ENCODE assay signal across 2 cellular contexts in genomic region chr14:50001146-50001998, GRCh38.
TF ChIP-seq lines count a peak whose summit lies in the region.

No MANE protein-coding gene starts in this region.

TF ChIP-seq in K562, 482 proteins besides CTCF, POLR2A, EP300 and RAD21 (continued from another document and continues in another):
- TF ChIP-seq, protein P1, sequence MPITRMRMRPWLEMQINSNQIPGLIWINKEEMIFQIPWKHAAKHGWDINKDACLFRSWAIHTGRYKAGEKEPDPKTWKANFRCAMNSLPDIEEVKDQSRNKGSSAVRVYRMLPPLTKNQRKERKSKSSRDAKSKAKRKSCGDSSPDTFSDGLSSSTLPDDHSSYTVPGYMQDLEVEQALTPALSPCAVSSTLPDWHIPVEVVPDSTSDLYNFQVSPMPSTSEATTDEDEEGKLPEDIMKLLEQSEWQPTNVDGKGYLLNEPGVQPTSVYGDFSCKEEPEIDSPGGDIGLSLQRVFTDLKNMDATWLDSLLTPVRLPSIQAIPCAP (CRISPR knock-in tag; IDR thresholded peaks at IDR 0.05; ENCODE audit: borderline replicate concordance), result no peak
- no peak for TF ChIP-seq ZNF133 (CRISPR knock-in tag; IDR thresholded peaks at IDR 0.05)
- 0 out of 4 replicates have a peak, but pooled peaks of 1 of the 2 experiments have one; percentile 18 for TF ChIP-seq TBL1XR1 (IDR thresholded peaks at IDR 0.05; ENCODE audit: low read length in 2 of 2)
- TF ChIP-seq CBFA2T3 (IDR thresholded peaks at IDR 0.05), result 0 out of 2 replicates have a peak, but pooled peaks have one; percentile 5
- TF ChIP-seq, protein P2, sequence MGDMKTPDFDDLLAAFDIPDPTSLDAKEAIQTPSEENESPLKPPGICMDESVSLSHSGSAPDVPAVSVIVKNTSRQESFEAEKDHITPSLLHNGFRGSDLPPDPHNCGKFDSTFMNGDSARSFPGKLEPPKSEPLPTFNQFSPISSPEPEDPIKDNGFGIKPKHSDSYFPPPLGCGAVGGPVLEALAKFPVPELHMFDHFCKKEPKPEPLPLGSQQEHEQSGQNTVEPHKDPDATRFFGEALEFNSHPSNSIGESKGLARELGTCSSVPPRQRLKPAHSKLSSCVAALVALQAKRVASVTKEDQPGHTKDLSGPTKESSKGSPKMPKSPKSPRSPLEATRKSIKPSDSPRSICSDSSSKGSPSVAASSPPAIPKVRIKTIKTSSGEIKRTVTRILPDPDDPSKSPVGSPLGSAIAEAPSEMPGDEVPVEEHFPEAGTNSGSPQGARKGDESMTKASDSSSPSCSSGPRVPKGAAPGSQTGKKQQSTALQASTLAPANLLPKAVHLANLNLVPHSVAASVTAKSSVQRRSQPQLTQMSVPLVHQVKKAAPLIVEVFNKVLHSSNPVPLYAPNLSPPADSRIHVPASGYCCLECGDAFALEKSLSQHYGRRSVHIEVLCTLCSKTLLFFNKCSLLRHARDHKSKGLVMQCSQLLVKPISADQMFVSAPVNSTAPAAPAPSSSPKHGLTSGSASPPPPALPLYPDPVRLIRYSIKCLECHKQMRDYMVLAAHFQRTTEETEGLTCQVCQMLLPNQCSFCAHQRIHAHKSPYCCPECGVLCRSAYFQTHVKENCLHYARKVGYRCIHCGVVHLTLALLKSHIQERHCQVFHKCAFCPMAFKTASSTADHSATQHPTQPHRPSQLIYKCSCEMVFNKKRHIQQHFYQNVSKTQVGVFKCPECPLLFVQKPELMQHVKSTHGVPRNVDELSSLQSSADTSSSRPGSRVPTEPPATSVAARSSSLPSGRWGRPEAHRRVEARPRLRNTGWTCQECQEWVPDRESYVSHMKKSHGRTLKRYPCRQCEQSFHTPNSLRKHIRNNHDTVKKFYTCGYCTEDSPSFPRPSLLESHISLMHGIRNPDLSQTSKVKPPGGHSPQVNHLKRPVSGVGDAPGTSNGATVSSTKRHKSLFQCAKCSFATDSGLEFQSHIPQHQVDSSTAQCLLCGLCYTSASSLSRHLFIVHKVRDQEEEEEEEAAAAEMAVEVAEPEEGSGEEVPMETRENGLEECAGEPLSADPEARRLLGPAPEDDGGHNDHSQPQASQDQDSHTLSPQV (IDR thresholded peaks at IDR 0.05), result peak; percentile 36; the same call in 1 of the 2 replicates
- TF ChIP-seq SIN3B (IDR thresholded peaks at IDR 0.05; ENCODE audit: low read depth), result no peak
- peak; percentile 38 for TF ChIP-seq RBFOX2 (IDR thresholded peaks at IDR 0.05; ENCODE audit: low read depth, low read length)
- TF ChIP-seq VEZF1 (CRISPR knock-in tag; IDR thresholded peaks at IDR 0.05), result peak; percentile 80
- TF ChIP-seq, protein P3, sequence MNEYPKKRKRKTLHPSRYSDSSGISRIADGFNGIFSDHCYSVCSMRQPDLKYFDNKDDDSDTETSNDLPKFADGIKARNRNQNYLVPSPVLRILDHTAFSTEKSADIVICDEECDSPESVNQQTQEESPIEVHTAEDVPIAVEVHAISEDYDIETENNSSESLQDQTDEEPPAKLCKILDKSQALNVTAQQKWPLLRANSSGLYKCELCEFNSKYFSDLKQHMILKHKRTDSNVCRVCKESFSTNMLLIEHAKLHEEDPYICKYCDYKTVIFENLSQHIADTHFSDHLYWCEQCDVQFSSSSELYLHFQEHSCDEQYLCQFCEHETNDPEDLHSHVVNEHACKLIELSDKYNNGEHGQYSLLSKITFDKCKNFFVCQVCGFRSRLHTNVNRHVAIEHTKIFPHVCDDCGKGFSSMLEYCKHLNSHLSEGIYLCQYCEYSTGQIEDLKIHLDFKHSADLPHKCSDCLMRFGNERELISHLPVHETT (CRISPR knock-in tag; conservative IDR thresholded peaks at IDR 0.05 in 1 of 2, IDR thresholded peaks at IDR 0.05 in 1 of 2), result 0 out of 4 replicates have a peak, but pooled peaks of 1 of the 2 experiments have one; percentile 26
- peak in 1 of 2 experiments; percentile 26 for TF ChIP-seq E2F6 (IDR thresholded peaks at IDR 0.05; ENCODE audit: borderline replicate concordance in 1 of 2, extremely low read depth in 1 of 2, insufficient read depth in 1 of 2, insufficient read length in 1 of 2, low read depth in 1 of 2, low read length in 1 of 2, poor library complexity in 1 of 2, severe bottlenecking in 1 of 2)
- peak; percentile 26; the same call in 1 of the 2 replicates for TF ChIP-seq FOSL1 (tag; conservative IDR thresholded peaks at IDR 0.05)
- TF ChIP-seq, protein P4, sequence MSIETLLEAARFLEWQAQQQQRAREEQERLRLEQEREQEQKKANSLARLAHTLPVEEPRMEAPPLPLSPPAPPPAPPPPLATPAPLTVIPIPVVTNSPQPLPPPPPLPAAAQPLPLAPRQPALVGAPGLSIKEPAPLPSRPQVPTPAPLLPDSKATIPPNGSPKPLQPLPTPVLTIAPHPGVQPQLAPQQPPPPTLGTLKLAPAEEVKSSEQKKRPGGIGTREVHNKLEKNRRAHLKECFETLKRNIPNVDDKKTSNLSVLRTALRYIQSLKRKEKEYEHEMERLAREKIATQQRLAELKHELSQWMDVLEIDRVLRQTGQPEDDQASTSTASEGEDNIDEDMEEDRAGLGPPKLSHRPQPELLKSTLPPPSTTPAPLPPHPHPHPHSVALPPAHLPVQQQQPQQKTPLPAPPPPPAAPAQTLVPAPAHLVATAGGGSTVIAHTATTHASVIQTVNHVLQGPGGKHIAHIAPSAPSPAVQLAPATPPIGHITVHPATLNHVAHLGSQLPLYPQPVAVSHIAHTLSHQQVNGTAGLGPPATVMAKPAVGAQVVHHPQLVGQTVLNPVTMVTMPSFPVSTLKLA (conservative IDR thresholded peaks at IDR 0.05), result peak in 1 of 2 experiments; percentile 50; a peak in 1 of 4 replicates

TF ChIP-seq in liver, 16 proteins besides CTCF, POLR2A, EP300 and RAD21 (continued from another document):
- TF ChIP-seq FOXA2 (IDR thresholded peaks at IDR 0.05) (no peak), TAF1 (conservative IDR thresholded peaks at IDR 0.05) (no peak)
- TF ChIP-seq, protein P5, sequence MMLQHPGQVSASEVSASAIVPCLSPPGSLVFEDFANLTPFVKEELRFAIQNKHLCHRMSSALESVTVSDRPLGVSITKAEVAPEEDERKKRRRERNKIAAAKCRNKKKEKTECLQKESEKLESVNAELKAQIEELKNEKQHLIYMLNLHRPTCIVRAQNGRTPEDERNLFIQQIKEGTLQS (IDR thresholded peaks at IDR 0.05), result no peak
TF ChIP-seq in liver: peak in this region for 9.
